15 cellular contexts compared by ENCODE assay signal in the genomic region with DNA sequence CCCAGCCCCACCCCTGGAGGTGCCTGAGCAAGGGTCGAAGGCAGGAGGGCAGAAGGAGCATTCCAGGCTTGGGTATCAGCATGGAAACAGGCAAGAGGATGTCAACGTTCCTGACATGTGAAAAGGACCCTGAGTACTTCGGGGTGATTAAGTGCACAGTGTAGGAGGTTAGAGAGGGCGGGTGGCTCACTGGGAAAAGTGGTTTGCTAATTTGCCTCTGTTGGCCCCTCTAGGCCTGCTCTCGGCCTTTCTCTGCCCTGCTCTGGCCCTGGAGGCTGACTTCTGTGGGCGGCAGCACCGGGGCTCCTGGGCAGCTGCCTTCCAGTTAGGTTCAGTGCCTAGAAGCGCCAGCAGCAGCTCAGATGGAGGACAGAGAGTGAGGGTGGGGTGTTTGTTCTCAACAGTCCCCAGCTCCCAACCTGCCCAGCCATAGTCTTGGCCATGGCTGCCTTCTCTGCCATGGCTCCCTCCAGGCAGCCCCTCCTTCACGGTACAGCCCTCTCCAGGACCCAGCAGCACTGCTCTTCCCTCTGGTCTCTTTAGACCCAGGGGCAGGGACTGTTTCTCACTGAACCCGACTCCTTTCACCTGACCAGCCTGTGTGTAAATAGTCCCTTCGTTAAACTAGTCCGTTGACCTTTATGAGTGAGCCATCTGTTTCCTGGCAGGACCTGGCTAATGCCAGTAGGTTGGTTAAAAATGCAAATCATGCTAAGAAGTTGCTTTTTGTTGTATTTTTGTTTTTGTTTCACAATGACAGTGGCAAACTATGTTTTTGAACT.
A peak's percentile ranks its signal among the peaks of the same experiment; 100 is the strongest.
DNase-seq lines count a peak whose midpoint lies in the region; ATAC-seq and TF ChIP-seq lines count a peak whose summit lies in the region.
"Had no signal": no experiment of that assay in that cellular context is flagged by ENCODE, and none has a peak within 500 bp of the region (broad histone marks: within the 10 kb centered on the region; RNA-seq: fewer than 3 reads in every experiment).

No MANE protein-coding gene starts in this region.

- ATAC-seq in GM21529 (IDR thresholded peaks at IDR 0.05; ENCODE audit: unreplicated experiment) (peak; percentile 49), mucosa of descending colon (peak; percentile 75)

- H3K27me3 ChIP-seq in SJCRH30 = no peaks in the 10 kb centered on the region
- no peaks in the 10 kb centered on the region for H3K27me3 ChIP-seq in brain microvascular endothelial cell (replicated peaks)
- H3K27me3 ChIP-seq: upper lobe of left lung had no signal

- H3K9me3 ChIP-seq in SJCRH30 (replicated peaks) (no peaks in the 10 kb centered on the region), mucosa of descending colon (no peaks in the 10 kb centered on the region)
- H3K9me3 ChIP-seq: upper lobe of left lung had no signal

- H3K4me3 ChIP-seq in SJCRH30 = peak overlapping the region; percentile 2; the same call in 1 of the 2 replicates
- H3K4me3 ChIP-seq in mucosa of descending colon = no peak overlapping the region
- no peak overlapping the region for H3K4me3 ChIP-seq in brain microvascular endothelial cell (ENCODE audit: low read depth, low read length)
- H3K4me3 ChIP-seq: upper lobe of left lung had no signal

- TF ChIP-seq CTCF in mucosa of descending colon (IDR thresholded peaks at IDR 0.05) (no peak), brain microvascular endothelial cell (IDR thresholded peaks at IDR 0.05; ENCODE audit: low read depth, low read length, missing control alignments) (no peak)

- DNase-seq in CD1c-positive myeloid dendritic cell (ENCODE audit: extremely low spot score) (peak; percentile 7), SJCRH30 (peak; percentile 19 to 37), mucosa of descending colon (no peak), brain microvascular endothelial cell (no peak), NOMO-1 (lab: John Stamatoyannopoulos, UW; ENCODE audit: unreplicated experiment in 2 of 2) (no peak), Ammon's horn (ENCODE audit: low spot score) (no peak), KG1 (lab: John Stamatoyannopoulos, UW) (no peak)
- DNase-seq: activated CD4-positive, alpha-beta T cell treated with anti-CD3 and anti-CD28 coated beads for 1 hour; activated T-cell treated with anti-CD3 and anti-CD28 coated beads, Interleukin-2, amount 50 U/mL, for 24 hours; DMS79 treated with DMSO at 0.1 percent for 48 hours; NCI-H2107; T-helper 1 cell had no signal

- H3K36me3 ChIP-seq in SJCRH30 (no peaks in the 10 kb centered on the region), mucosa of descending colon (ENCODE audit: low read depth) (no peaks in the 10 kb centered on the region), brain microvascular endothelial cell (replicated peaks) (no peaks in the 10 kb centered on the region)
- H3K36me3 ChIP-seq: upper lobe of left lung had no signal

- H3K27ac ChIP-seq in SJCRH30 (peak overlapping the region; percentile 6), brain microvascular endothelial cell (no peak overlapping the region)
- H3K27ac ChIP-seq: HL-60, upper lobe of left lung had no signal

- intact Hi-C loops in mucosa of descending colon (cut with DNase I, micrococcal nuclease) = no loop called here

- in situ Hi-C loops in brain microvascular endothelial cell (cut with HindIII; ENCODE audit: low pct_ligation_motif_present, low sequenced_read_pairs) = no loop called here

- H3K4me1 ChIP-seq in SJCRH30 = peaks cover 24% of the 10 kb centered on the region
- no peaks in the 10 kb centered on the region for H3K4me1 ChIP-seq in mucosa of descending colon (ENCODE audit: low read depth)

Comparison
In these comparisons a context has a peak if more than half of its experiments do, and no peak if none do; other contexts are left out.
1. DNase-seq: peak in CD1c-positive myeloid dendritic cell (single experiment) and SJCRH30 (2 of 2); none in mucosa of descending colon (0 of 3), brain microvascular endothelial cell (single experiment), NOMO-1 (0 of 2), Ammon's horn (single experiment) and KG1 (single experiment).